In the genomic region with DNA sequence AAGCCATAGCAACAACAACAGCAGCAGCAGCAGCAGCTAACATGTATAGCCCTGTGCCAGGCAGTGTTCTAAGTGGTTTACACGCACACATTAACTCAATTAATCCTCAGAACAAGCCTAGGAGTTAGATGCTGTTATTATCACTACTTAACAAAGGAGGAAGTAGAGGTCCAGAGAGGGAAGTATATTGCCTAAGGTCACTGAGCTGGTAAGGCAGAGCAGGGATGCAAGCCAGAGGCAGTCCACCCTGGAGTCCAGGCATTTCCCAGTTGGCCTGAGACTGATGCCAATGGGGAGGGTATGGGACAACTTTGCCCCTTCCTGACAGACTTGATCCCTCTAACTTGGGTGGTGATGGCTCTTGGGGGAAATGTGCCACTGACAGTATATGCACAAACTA, we compare ENCODE assay signal across 17 cellular contexts. TPM values are rescaled to one million over a fixed set of nuclear protein-coding genes. Genes with fewer than 3 reads are reported as not detected.
DNase-seq lines count a peak whose midpoint lies in the region; ATAC-seq and TF ChIP-seq lines count a peak whose summit lies in the region.
"Had no signal": no experiment of that assay in that cellular context is flagged by ENCODE, and none has a peak within 500 bp of the region (broad histone marks: within the 10 kb centered on the region; RNA-seq: fewer than 3 reads in every experiment).

No MANE protein-coding gene starts in this region.

- H4K8ac ChIP-seq in mesendoderm (ENCODE audit: low read depth, low read length), result no peak overlapping the region

- DNase-seq in DMS53 (lab: John Stamatoyannopoulos, UW) (peak; percentile 20), DMS53 treated with DMSO at 0.1 percent for 48 hours (lab: John Stamatoyannopoulos, UW; ENCODE audit: unreplicated experiment) (no peak), SKM-1 treated with dmso at 0.1 percent for 144 hours (lab: John Stamatoyannopoulos, UW; ENCODE audit: unreplicated experiment) (peak; percentile 80), mesendoderm (no peak), adrenal gland (no peak)
- no peak for DNase-seq in CD8-positive, alpha-beta T cell
- DNase-seq: COR-L47, dorsolateral prefrontal cortex, GM23248, NCI-H187 treated with DMSO at 0.1 percent for 48 hours, NCI-H748 treated with DMSO at 0.1 percent for 48 hours, SHP77, stomach had no signal

- no peak for ATAC-seq in CD8-positive, alpha-beta T cell
- ATAC-seq in HG03469 (IDR thresholded peaks at IDR 0.05; ENCODE audit: unreplicated experiment) (no peak), HG03159 (IDR thresholded peaks at IDR 0.05; ENCODE audit: unreplicated experiment) (no peak)

- WGBS in mesendoderm (ENCODE audit: extremely low coverage, insufficient coverage, low lambda C conversion rate), result no CpG with 5 or more reads among the region's 1 CpG
- WGBS in adrenal gland, 4 donors, result 40 to 80% (median 66%) methylated on average over 1 of the region's 1 CpG

- no peak overlapping the region for H2BK15ac ChIP-seq in mesendoderm (replicated peaks; ENCODE audit: low read depth)

- H3K27me3 Mint-ChIP-seq in CD8-positive, alpha-beta T cell (ENCODE audit: low read depth), result no peaks in the 10 kb centered on the region

- no peaks in the 10 kb centered on the region for H3K9me3 ChIP-seq in CD8-positive, alpha-beta T cell (ENCODE audit: low read length)
- no peaks in the 10 kb centered on the region for H3K9me3 ChIP-seq in adrenal gland (replicated peaks in 1 of 3)
- H3K9me3 ChIP-seq: stomach had no signal

- H3K27me3 ChIP-seq in CD8-positive, alpha-beta T cell (ENCODE audit: insufficient read depth, low read length), result no peaks in the 10 kb centered on the region
- H3K27me3 ChIP-seq in mesendoderm (ENCODE audit: insufficient read depth, low read length, poor library complexity) (no peaks in the 10 kb centered on the region), adrenal gland (no peaks in the 10 kb centered on the region)
- H3K27me3 ChIP-seq: dorsolateral prefrontal cortex, stomach had no signal

- no peak overlapping the region for H3K27ac ChIP-seq in CD8-positive, alpha-beta T cell (ENCODE audit: low read depth, low read length)
- H3K27ac ChIP-seq in mesendoderm (ENCODE audit: low read depth, low read length) (no peak overlapping the region), adrenal gland (no peak overlapping the region)
- H3K27ac ChIP-seq: 22Rv1, GM23248 had no signal

- no peak for TF ChIP-seq POLR2A in adrenal gland (IDR thresholded peaks at IDR 0.05)

- no peak overlapping the region for H3K4me2 ChIP-seq in mesendoderm (ENCODE audit: low read length)

- H3K36me3 Mint-ChIP-seq in CD8-positive, alpha-beta T cell, result peaks cover 73% of the 10 kb centered on the region

- H3K79me2 ChIP-seq in mesendoderm (ENCODE audit: control insufficient read depth, insufficient read depth, low read length), result peaks cover 41% of the 10 kb centered on the region

- no peak overlapping the region for H3K4me3 ChIP-seq in CD8-positive, alpha-beta T cell (ENCODE audit: low read depth, low read length)
- H3K4me3 ChIP-seq in mesendoderm (ENCODE audit: low read length), result no peak overlapping the region
- H3K4me3 ChIP-seq in adrenal gland, result no peak overlapping the region
- H3K4me3 ChIP-seq: dorsolateral prefrontal cortex, GM23248, lung, stomach had no signal

- peaks cover 7% of the 10 kb centered on the region for H3K36me3 ChIP-seq in CD8-positive, alpha-beta T cell (ENCODE audit: insufficient read depth, low read length)
- H3K36me3 ChIP-seq in mesendoderm (ENCODE audit: control insufficient read depth, insufficient read depth, low read length), result no peaks in the 10 kb centered on the region
- no peaks in the 10 kb centered on the region for H3K36me3 ChIP-seq in adrenal gland (replicated peaks in 1 of 2)

- H3K27ac Mint-ChIP-seq in CD8-positive, alpha-beta T cell, result peak overlapping the region; percentile 49

- H3K4ac ChIP-seq in mesendoderm (ENCODE audit: low read depth, low read length), result no peak overlapping the region

- H3K56ac ChIP-seq in mesendoderm (ENCODE audit: low read length), result no peak overlapping the region

- intact Hi-C loops in CD8-positive, alpha-beta T cell (cut with DNase I, micrococcal nuclease), result loop anchor here in 1 of 2 experiments (2.0 to 10.0 kb wide), 4 partner anchors 33 to 554 kb away; partner anchors contain the start of genes EXTL2 and SLC30A7
- intact Hi-C loops in adrenal gland (cut with DNase I), result loop anchor here in 1 of 2 donors (10.0 kb wide), 1 partner anchor 96 kb away; no protein-coding TSS in a partner anchor

- H2BK120ac ChIP-seq in mesendoderm (ENCODE audit: low read depth, low read length), result no peak overlapping the region

- no peak for TF ChIP-seq CTCF in CD8-positive, alpha-beta T cell (IDR thresholded peaks at IDR 0.05)
- no peak for TF ChIP-seq CTCF in adrenal gland (IDR thresholded peaks at IDR 0.05)

- no peak overlapping the region for H2AK5ac ChIP-seq in mesendoderm (ENCODE audit: low read length)

- POLR2A ChIA-PET in CD8-positive, alpha-beta T cell (lab: Charles Lee), result interaction anchor here (0.9 kb wide), 1 partner anchor 64 kb away, joined by 3 read pairs; no protein-coding TSS in a partner anchor

- CTCF ChIA-PET in CD8-positive, alpha-beta T cell (lab: Charles Lee), result interaction anchor here (0.7 to 4.0 kb wide), 6 partner anchors 26 to 100 kb away, joined by 3 to 26 read pairs (median 5); no protein-coding TSS in a partner anchor

- peak overlapping the region; percentile 42 for H3K4me3 Mint-ChIP-seq in CD8-positive, alpha-beta T cell

- peak overlapping the region; percentile 6 for H3K9ac ChIP-seq in mesendoderm (ENCODE audit: low read length)
- H3K9ac ChIP-seq: GM23248 had no signal

- H3K23ac ChIP-seq in mesendoderm (ENCODE audit: low read length), result no peak overlapping the region

- H3K4me1 Mint-ChIP-seq in CD8-positive, alpha-beta T cell (ENCODE audit: low read depth), result peaks cover 87% of the 10 kb centered on the region

- H4K5ac ChIP-seq in mesendoderm (ENCODE audit: low read length), result no peak overlapping the region

- H3K9me3 Mint-ChIP-seq in CD8-positive, alpha-beta T cell, result no peaks in the 10 kb centered on the region

- peaks cover 72% of the 10 kb centered on the region for H3K4me1 ChIP-seq in CD8-positive, alpha-beta T cell (ENCODE audit: insufficient read depth, low read length)
- H3K4me1 ChIP-seq in mesendoderm (ENCODE audit: control insufficient read depth, low read depth, low read length) (peaks cover 13% of the 10 kb centered on the region), adrenal gland (replicated peaks in 1 of 2) (peaks cover 0 to 26% of the 10 kb centered on the region in 2 donors)

- no peak overlapping the region for H3K18ac ChIP-seq in mesendoderm (ENCODE audit: low read length)

- peaks cover 27% of the 10 kb centered on the region for H3K79me1 ChIP-seq in mesendoderm (ENCODE audit: low read length)

- no peak overlapping the region for H2BK5ac ChIP-seq in mesendoderm (ENCODE audit: low read length)

RNA-seq across cellular contexts. Expression of gene CDC14A, which starts 6.8 kb away (rescaled TPM):
- total RNA-seq in CD8-positive, alpha-beta T cell, result 100 to 1,000 TPM; 136 to 144 TPM
- polyA plus RNA-seq in mesendoderm (2013, experiment 1 of 2), result 9.7 TPM
- 8.9 TPM for polyA plus RNA-seq in mesendoderm (2013, experiment 2 of 2)
- total RNA-seq in adrenal gland, result 10 to 100 TPM in 2 of 8 donors, 1 to 10 TPM in 5, under 1 TPM in 1; 0.85 to 19.2 (median 4.6) TPM
- polyA plus RNA-seq in adrenal gland, result 1 to 10 TPM; 1.1 to 1.7 (median 1.3) TPM

Comparison
In these comparisons a context has a peak if more than half of its experiments do, and no peak if none do; other contexts are left out.
1. DNase-seq: peak in DMS53 (single experiment) and SKM-1 treated with dmso at 0.1 percent for 144 hours (single experiment); none in DMS53 treated with DMSO at 0.1 percent for 48 hours (single experiment), CD8-positive, alpha-beta T cell (0 of 7), mesendoderm (single experiment) and adrenal gland (0 of 7).
2. RNA of gene CDC14A, which starts 6.8 kb away (total RNA-seq): 136 to 144 TPM in CD8-positive, alpha-beta T cell; 0.85 to 19.2 TPM in adrenal gland; every median in the first group is over 4 times any median in the second.